In the genomic region with DNA sequence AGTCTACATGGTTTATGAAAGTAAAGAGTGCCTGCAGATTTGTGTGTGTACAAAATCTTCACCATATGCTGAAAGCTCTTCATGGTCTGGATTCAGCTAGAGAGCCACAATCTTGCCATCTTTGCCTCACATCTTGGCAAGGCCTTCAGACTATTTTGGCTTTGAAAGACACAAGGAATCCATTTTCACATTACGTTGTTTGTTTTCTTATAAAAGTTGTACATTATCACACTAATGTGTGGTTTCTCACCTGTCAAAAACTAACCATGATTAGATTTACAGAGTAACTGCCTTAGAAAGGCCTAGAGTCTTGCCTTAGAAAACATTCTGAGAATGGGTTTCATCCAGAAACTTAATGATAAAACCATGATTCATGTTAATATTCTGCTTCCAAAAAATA, we compare ENCODE assay signal across 23 cellular contexts.
"Had no signal": no experiment of that assay in that cellular context is flagged by ENCODE, and none has a peak within 500 bp of the region (broad histone marks: within the 10 kb centered on the region; RNA-seq: fewer than 3 reads in every experiment).

No MANE protein-coding gene starts in this region.

- H3K27me3 ChIP-seq: breast epithelium, colonic mucosa had no signal

- DNase-seq: activated CD4-positive, alpha-beta T cell treated with anti-CD3 and anti-CD28 coated beads, Interleukin-2, amount 10 ng/mL, durations not matched to agents 24 days and 14 days; activated CD4-positive, alpha-beta T cell treated with anti-CD3 and anti-CD28 coated beads, Interleukin-2, amount 50 U/mL, for 48 hours; activated CD4-positive, CD25-positive, alpha-beta regulatory T cell treated with anti-CD3 and anti-CD28 coated beads, Interleukin-2, amount 50 U/mL, for 72 hours; activated CD8-positive, alpha-beta memory T cell treated with anti-CD3 and anti-CD28 coated beads, Interleukin-2, amount 10 ng/mL, durations not matched to agents 7 days and 5 days; activated effector memory CD4-positive, alpha-beta T cell treated with Interleukin-2 at 50 U/mL for 16 hours; activated naive CD4-positive, alpha-beta T cell; activated T-cell treated with anti-CD3 and anti-CD28 coated beads, Interleukin-2, amount 50 U/mL, for 24 hours; aorta; caudate nucleus; colonic mucosa; Kasumi-1; NCI-H1048; NCI-H146; NCI-H187 treated with DMSO at 0.1 percent for 48 hours; NCI-H2081 treated with DMSO at 0.1 percent for 48 hours; NCI-H510A; NCI-H526 treated with DMSO at 0.1 percent for 48 hours; SIG-M5 had no signal

- ATAC-seq: activated CD8-positive, alpha-beta memory T cell treated with anti-CD3 and anti-CD28 coated beads, Interleukin-2, amount 10 ng/mL, durations not matched to agents 7 days and 5 days; WTC11 had no signal

- H3K9me3 ChIP-seq: breast epithelium, colonic mucosa had no signal

- H3K4me1 ChIP-seq: breast epithelium, colonic mucosa had no signal

- H3K4me1 Mint-ChIP-seq: activated CD4-positive, alpha-beta T cell treated with anti-CD3 and anti-CD28 coated beads, Interleukin-2, amount 10 ng/mL, durations not matched to agents 24 days and 14 days; activated CD8-positive, alpha-beta memory T cell treated with anti-CD3 and anti-CD28 coated beads, Interleukin-2, amount 10 ng/mL, durations not matched to agents 7 days and 5 days; activated naive CD4-positive, alpha-beta T cell treated with anti-CD3 and anti-CD28 coated beads, Interleukin-2, amount 50 U/mL, for 24 hours; WTC11 had no signal

- H3K36me3 ChIP-seq: breast epithelium, colonic mucosa had no signal

- H3K4me3 Mint-ChIP-seq: activated CD4-positive, alpha-beta T cell treated with anti-CD3 and anti-CD28 coated beads, Interleukin-2, amount 10 ng/mL, durations not matched to agents 24 days and 14 days; activated CD8-positive, alpha-beta memory T cell treated with anti-CD3 and anti-CD28 coated beads, Interleukin-2, amount 10 ng/mL, durations not matched to agents 7 days and 5 days; activated naive CD4-positive, alpha-beta T cell treated with anti-CD3 and anti-CD28 coated beads, Interleukin-2, amount 50 U/mL, for 24 hours; activated T-cell treated with anti-CD3 and anti-CD28 coated beads, Interleukin-2, amount 50 U/mL, for 24 hours; activated T-helper 1 cell treated with anti-CD3 and anti-CD28 coated beads, Interleukin-12 subunit alpha, Interleukin-12 subunit beta, Interleukin-2, Interleukin-4 antibody, amounts not matched to agents 30 ng/mL and 10 ng/mL and 1 ng/mL, durations not matched to agents 14 hours and 24 hours and 36 hours; T-helper 1 cell treated with Interleukin-12 subunit alpha and Interleukin-12 subunit beta and Interleukin-4 antibody, amounts not matched to agents 30 μg/mL and 1 μg/mL, for 36 hours; WTC11 had no signal

- H3K27me3 Mint-ChIP-seq: activated CD4-positive, alpha-beta T cell treated with anti-CD3 and anti-CD28 coated beads, Interleukin-2, amount 10 ng/mL, durations not matched to agents 24 days and 14 days; activated CD8-positive, alpha-beta memory T cell treated with anti-CD3 and anti-CD28 coated beads, Interleukin-2, amount 10 ng/mL, durations not matched to agents 7 days and 5 days; activated naive CD4-positive, alpha-beta T cell treated with anti-CD3 and anti-CD28 coated beads, Interleukin-2, amount 50 U/mL, for 24 hours; activated T-cell treated with anti-CD3 and anti-CD28 coated beads, Interleukin-2, amount 50 U/mL, for 24 hours had no signal

- H3K36me3 Mint-ChIP-seq: activated CD8-positive, alpha-beta memory T cell treated with anti-CD3 and anti-CD28 coated beads, Interleukin-2, amount 10 ng/mL, durations not matched to agents 7 days and 5 days; activated naive CD4-positive, alpha-beta T cell treated with anti-CD3 and anti-CD28 coated beads, Interleukin-2, amount 50 U/mL, for 24 hours; WTC11 had no signal

- H3K27ac ChIP-seq: breast epithelium, colonic mucosa had no signal

- H3K9me3 Mint-ChIP-seq: activated CD4-positive, alpha-beta T cell treated with anti-CD3 and anti-CD28 coated beads, Interleukin-2, amount 10 ng/mL, durations not matched to agents 24 days and 14 days; activated naive CD4-positive, alpha-beta T cell treated with anti-CD3 and anti-CD28 coated beads, Interleukin-2, amount 50 U/mL, for 24 hours; activated T-cell treated with anti-CD3 and anti-CD28 coated beads, Interleukin-2, amount 50 U/mL, for 24 hours; activated T-helper 1 cell treated with anti-CD3 and anti-CD28 coated beads, Interleukin-12 subunit alpha, Interleukin-12 subunit beta, Interleukin-2, Interleukin-4 antibody, amounts not matched to agents 30 ng/mL and 10 ng/mL and 1 ng/mL, durations not matched to agents 14 hours and 24 hours and 36 hours; T-helper 1 cell treated with Interleukin-12 subunit alpha and Interleukin-12 subunit beta and Interleukin-4 antibody, amounts not matched to agents 30 μg/mL and 1 μg/mL, for 36 hours; WTC11 had no signal

- H3K27ac Mint-ChIP-seq: activated CD4-positive, alpha-beta T cell treated with anti-CD3 and anti-CD28 coated beads, Interleukin-2, amount 10 ng/mL, durations not matched to agents 24 days and 14 days; activated CD8-positive, alpha-beta memory T cell treated with anti-CD3 and anti-CD28 coated beads, Interleukin-2, amount 10 ng/mL, durations not matched to agents 7 days and 5 days; activated naive CD4-positive, alpha-beta T cell treated with anti-CD3 and anti-CD28 coated beads, Interleukin-2, amount 50 U/mL, for 24 hours; activated T-cell treated with anti-CD3 and anti-CD28 coated beads, Interleukin-2, amount 50 U/mL, for 24 hours; activated T-helper 1 cell treated with anti-CD3 and anti-CD28 coated beads, Interleukin-12 subunit alpha, Interleukin-12 subunit beta, Interleukin-2, Interleukin-4 antibody, amounts not matched to agents 30 ng/mL and 10 ng/mL and 1 ng/mL, durations not matched to agents 14 hours and 24 hours and 36 hours; T-helper 1 cell treated with Interleukin-12 subunit alpha and Interleukin-12 subunit beta and Interleukin-4 antibody, amounts not matched to agents 30 μg/mL and 1 μg/mL, for 36 hours; WTC11 had no signal

- H3K4me3 ChIP-seq: breast epithelium, colonic mucosa had no signal
